Comparison of ENCODE assay signal across 8 cellular contexts in genomic region chr12:63918788-63919300, GRCh38.
DNase-seq lines count a peak whose midpoint lies in the region; ATAC-seq and TF ChIP-seq lines count a peak whose summit lies in the region.

No MANE protein-coding gene starts in this region.

- H3K27me3 ChIP-seq in SJSA1 (replicated peaks) (no peaks in the 10 kb centered on the region), smooth muscle cell (ENCODE audit: low read depth) (no peaks in the 10 kb centered on the region)

- H3K27ac ChIP-seq in SJSA1 (peak overlapping the region; percentile 98), smooth muscle cell (ENCODE audit: low read depth) (peak overlapping the region; percentile 96)

- H3K4me3 Mint-ChIP-seq in T-helper 2 cell treated with Interferon-gamma antibody and Interleukin-4, amounts not matched to agents 5 μg/mL and 100 μg/mL, for 36 hours, result no peak overlapping the region

- no peaks in the 10 kb centered on the region for H3K36me3 Mint-ChIP-seq in T-helper 2 cell treated with Interferon-gamma antibody and Interleukin-4, amounts not matched to agents 5 μg/mL and 100 μg/mL, for 36 hours (ENCODE audit: low read depth)

- peak overlapping the region; percentile 82 for H3K9ac ChIP-seq in smooth muscle cell (ENCODE audit: low read depth)

- H3K4me1 ChIP-seq in SJSA1 (replicated peaks), result peaks cover 55% of the 10 kb centered on the region
- H3K4me1 ChIP-seq in smooth muscle cell (ENCODE audit: low read depth), result peaks cover 6% of the 10 kb centered on the region

- H3K4me3 ChIP-seq in SJSA1, result no peak overlapping the region
- no peak overlapping the region for H3K4me3 ChIP-seq in fibroblast of pulmonary artery (replicated peaks; ENCODE audit: low read depth, low read length)
- peak overlapping the region; percentile 3 for H3K4me3 ChIP-seq in smooth muscle cell

- no peak overlapping the region for H3K27ac Mint-ChIP-seq in T-helper 2 cell treated with Interferon-gamma antibody and Interleukin-4, amounts not matched to agents 5 μg/mL and 100 μg/mL, for 36 hours

- H3K9me3 Mint-ChIP-seq in T-helper 2 cell treated with Interferon-gamma antibody and Interleukin-4, amounts not matched to agents 5 μg/mL and 100 μg/mL, for 36 hours, result no peaks in the 10 kb centered on the region

- H3K27me3 Mint-ChIP-seq in T-helper 2 cell treated with Interferon-gamma antibody and Interleukin-4, amounts not matched to agents 5 μg/mL and 100 μg/mL, for 36 hours (ENCODE audit: low read depth), result no peaks in the 10 kb centered on the region

- DNase-seq in H4 (ENCODE audit: low spot score), result peak; percentile 95
- DNase-seq in SJSA1 (ENCODE audit: low read depth in 1 of 2, low spot score in 2 of 2), result peak; percentile 76 to 98
- peak; percentile 88 for DNase-seq in fibroblast of pulmonary artery (ENCODE audit: low read depth)
- DNase-seq in smooth muscle cell (lab: John Stamatoyannopoulos, UW; ENCODE audit: unreplicated experiment), result no peak
- DNase-seq in HuH-7 (ENCODE audit: low spot score), result no peak
- DNase-seq in NCI-H2107 (lab: John Stamatoyannopoulos, UW), result no peak
- DNase-seq in T-helper 2 cell treated with Interferon-gamma antibody and Interleukin-4, amounts not matched to agents 5 μg/mL and 100 μg/mL, for 36 hours (ENCODE audit: low spot score), result no peak

- H3F3A ChIP-seq in smooth muscle cell (ENCODE audit: low read depth), result peaks cover 8% of the 10 kb centered on the region

- H3K9me3 ChIP-seq in SJSA1 (replicated peaks) (no peaks in the 10 kb centered on the region), smooth muscle cell (replicated peaks; ENCODE audit: low read depth) (no peaks in the 10 kb centered on the region)

- H3K79me2 ChIP-seq in smooth muscle cell (ENCODE audit: low read depth), result peaks cover 33% of the 10 kb centered on the region

- no peaks in the 10 kb centered on the region for H3K4me1 Mint-ChIP-seq in T-helper 2 cell treated with Interferon-gamma antibody and Interleukin-4, amounts not matched to agents 5 μg/mL and 100 μg/mL, for 36 hours (ENCODE audit: low read depth)

- 35% methylated on average over 6 of the region's 6 CpGs for WGBS in smooth muscle cell (ENCODE audit: low lambda C conversion rate)

- TF ChIP-seq CTCF in fibroblast of pulmonary artery (IDR thresholded peaks at IDR 0.05; ENCODE audit: low read length, missing control alignments), result no peak
- no peak for TF ChIP-seq CTCF in smooth muscle cell (IDR thresholded peaks at IDR 0.05; ENCODE audit: borderline replicate concordance, insufficient read depth, poor library complexity, severe bottlenecking)

- no peak for ATAC-seq in HG03159 (IDR thresholded peaks at IDR 0.05; ENCODE audit: unreplicated experiment)

- no peaks in the 10 kb centered on the region for H4K20me1 ChIP-seq in smooth muscle cell (ENCODE audit: low read depth)

- no peaks in the 10 kb centered on the region for H3K36me3 ChIP-seq in SJSA1
- no peaks in the 10 kb centered on the region for H3K36me3 ChIP-seq in smooth muscle cell (ENCODE audit: low read depth)

- H3K4me2 ChIP-seq in smooth muscle cell, result peak overlapping the region; percentile 71

- H2AFZ ChIP-seq in smooth muscle cell (ENCODE audit: low read depth), result no peak overlapping the region

Comparison
In these comparisons a context has a peak if more than half of its experiments do, and no peak if none do; other contexts are left out.
1. DNase-seq: peak in H4 (single experiment), SJSA1 (2 of 2) and fibroblast of pulmonary artery (single experiment); none in smooth muscle cell (single experiment), HuH-7 (single experiment), NCI-H2107 (single experiment) and T-helper 2 cell treated with Interferon-gamma antibody and Interleukin-4, amounts not matched to agents 5 μg/mL and 100 μg/mL, for 36 hours (single experiment).